Comparison of ENCODE assay signal across 12 cellular contexts in the genomic region with DNA sequence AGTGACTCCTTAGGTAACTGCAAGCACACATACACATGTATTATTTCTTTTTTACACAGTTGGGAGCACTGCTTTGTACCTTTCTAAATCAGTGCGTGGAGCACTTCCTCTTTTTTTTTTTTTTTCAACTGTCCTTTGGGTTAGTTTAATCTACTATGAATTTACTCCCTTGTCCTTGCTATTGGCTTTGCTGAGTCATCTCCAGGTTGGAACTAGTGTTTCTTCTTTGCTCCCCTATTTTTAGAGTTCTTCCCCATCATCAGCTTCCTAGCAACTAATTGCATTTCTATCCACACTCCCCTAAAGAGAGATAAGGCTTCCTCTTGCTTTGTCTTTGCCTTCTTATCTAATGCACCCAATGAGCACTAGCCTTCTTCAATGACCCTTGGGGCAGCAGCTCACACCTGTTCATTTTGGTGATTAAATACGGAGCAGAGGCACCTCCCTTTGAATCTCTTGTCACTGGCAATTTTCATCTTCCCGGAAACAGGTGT. TPM values are rescaled to one million over a fixed set of nuclear protein-coding genes. Genes with fewer than 3 reads are reported as not detected.
DNase-seq lines count a peak whose midpoint lies in the region; ATAC-seq, FAIRE-seq and TF ChIP-seq lines count a peak whose summit lies in the region.
"Had no signal": no experiment of that assay in that cellular context is flagged by ENCODE, and none has a peak within 500 bp of the region (broad histone marks: within the 10 kb centered on the region; RNA-seq: fewer than 3 reads in every experiment).

No MANE protein-coding gene starts in this region.

- no peak for TF ChIP-seq RAD21 in HCT116 (IDR thresholded peaks at IDR 0.05; ENCODE audit: low read depth)
- TF ChIP-seq RAD21 in K562 (CRISPR knock-in tag; conservative IDR thresholded peaks at IDR 0.05 in 1 of 2, IDR thresholded peaks at IDR 0.05 in 1 of 2) = no peak

- H4K20me1 ChIP-seq in HCT116 (ENCODE audit: insufficient read depth) (no peaks in the 10 kb centered on the region), K562 (replicated peaks; ENCODE audit: control insufficient read depth, insufficient read depth, low read length) (no peaks in the 10 kb centered on the region)

- H3K27ac ChIP-seq in HCT116 (ENCODE audit: low read depth, low read length) (no peak overlapping the region), K562 (ENCODE audit: extremely low read depth, low read depth, low read length) (no peak overlapping the region)
- H3K27ac ChIP-seq: C4-2B had no signal

- H3K4me1 ChIP-seq in HCT116 (ENCODE audit: control insufficient read depth in 1 of 2, insufficient read depth in 2 of 2, low read length in 2 of 2) (peaks cover 0 to 22% of the 10 kb centered on the region in 2 experiments; a peak in 3 of 4 replicates), K562 (replicated peaks in 1 of 2; ENCODE audit: control insufficient read depth in 2 of 2, insufficient read depth in 2 of 2, low read length in 2 of 2) (no peaks in the 10 kb centered on the region)

- H3K4me2 ChIP-seq in HCT116 (ENCODE audit: low read length) (0 out of 2 replicates have a peak overlapping the region, but pooled peaks have one; percentile 4), K562 (ENCODE audit: insufficient read depth, low read length) (no peak overlapping the region)

- no peaks in the 10 kb centered on the region for H3K9me2 ChIP-seq in HCT116 (ENCODE audit: insufficient read depth)

- TF ChIP-seq CTCF in HCT116 (IDR thresholded peaks at IDR 0.05 in 2 of 3, conservative IDR thresholded peaks at IDR 0.05 in 1 of 3; ENCODE audit: borderline replicate concordance in 1 of 3, insufficient read depth in 1 of 3, low read depth in 2 of 3, low read length in 2 of 3) (no peak), K562 (IDR thresholded peaks at IDR 0.05 in 2 of 3, conservative IDR thresholded peaks at IDR 0.05 in 1 of 3; ENCODE audit: insufficient read depth in 2 of 3, low read depth in 1 of 3, low read length in 3 of 3) (no peak), natural killer cell (IDR thresholded peaks at IDR 0.05) (no peak)

- no peaks in the 10 kb centered on the region for H3K4me1 Mint-ChIP-seq in natural killer cell
- H3K4me1 Mint-ChIP-seq in stimulated activated naive CD8-positive, alpha-beta T cell treated with anti-CD3 and anti-CD28 coated beads, Interleukin-15, amount 100 ng/mL, for 72 hours = no peaks in the 10 kb centered on the region

- POLR2A ChIA-PET in HCT116 (lab: Charles Lee) (no interaction called here), K562 (lab: Yijun Ruan, JAX) (no interaction called here)

- no peak overlapping the region for H3K27ac Mint-ChIP-seq in natural killer cell
- no peak overlapping the region for H3K27ac Mint-ChIP-seq in stimulated activated naive CD8-positive, alpha-beta T cell treated with anti-CD3 and anti-CD28 coated beads, Interleukin-15, amount 100 ng/mL, for 72 hours

- RAD21 ChIA-PET in HCT116 (lab: Charles Lee; ENCODE audit: low non-redundant PET in 1 of 2, low total read pairs in 2 of 2, uncharacterized antibody in 2 of 2, unreplicated experiment in 2 of 2) = no interaction called here

- no peaks in the 10 kb centered on the region for H3K9me3 Mint-ChIP-seq in natural killer cell
- H3K9me3 Mint-ChIP-seq in stimulated activated naive CD8-positive, alpha-beta T cell treated with anti-CD3 and anti-CD28 coated beads, Interleukin-15, amount 100 ng/mL, for 72 hours = no peaks in the 10 kb centered on the region

- H3K4me3 Mint-ChIP-seq in natural killer cell = no peak overlapping the region
- H3K4me3 Mint-ChIP-seq in stimulated activated naive CD8-positive, alpha-beta T cell treated with anti-CD3 and anti-CD28 coated beads, Interleukin-15, amount 100 ng/mL, for 72 hours = no peak overlapping the region

- no peaks in the 10 kb centered on the region for H3K36me3 ChIP-seq in HCT116 (ENCODE audit: control insufficient read depth in 1 of 2, insufficient read depth in 2 of 2, low read length in 2 of 2)
- no peaks in the 10 kb centered on the region for H3K36me3 ChIP-seq in K562 (ENCODE audit: control insufficient read depth, insufficient read depth, low read length)

- H3K9ac ChIP-seq in HCT116 (ENCODE audit: low read length) (no peak overlapping the region), K562 (ENCODE audit: insufficient read depth in 1 of 2, low read depth in 2 of 2, low read length in 2 of 2) (no peak overlapping the region)

- TF ChIP-seq POLR2A in HCT116 (IDR thresholded peaks at IDR 0.05; ENCODE audit: borderline replicate concordance, extremely low read depth, insufficient read depth, insufficient read length) = no peak
- TF ChIP-seq POLR2A in K562 (conservative IDR thresholded peaks at IDR 0.05) = no peak

- peak; percentile 35 for DNase-seq in CD1c-positive myeloid dendritic cell (ENCODE audit: extremely low spot score)
- no peak for DNase-seq in HCT116 (ENCODE audit: low read depth, low spot score)
- DNase-seq in NCI-H2107 treated with DMSO at 0.1 percent for 48 hours (lab: John Stamatoyannopoulos, UW; ENCODE audit: unreplicated experiment) = peak; percentile 46
- peak; percentile 24 to 68 (median 46) for DNase-seq in K562 (ENCODE audit: extremely low read depth in 1 of 4, low spot score in 3 of 4)
- no peak for DNase-seq in natural killer cell
- no peak for DNase-seq in stimulated activated naive CD8-positive, alpha-beta T cell treated with anti-CD3 and anti-CD28 coated beads, Interleukin-15, amount 100 ng/mL, for 72 hours
- DNase-seq: activated CD8-positive, alpha-beta memory T cell treated with anti-CD3 and anti-CD28 coated beads, Interleukin-2, amount 50 U/mL, for 48 hours; SW 1271 had no signal

- H2AFZ ChIP-seq in HCT116 (ENCODE audit: low read depth, low read length, poor library complexity, severe bottlenecking) (peak overlapping the region; percentile 38), K562 (ENCODE audit: low read depth, low read length) (no peak overlapping the region)

- CTCF ChIA-PET in HCT116 (lab: Charles Lee) (no interaction called here), K562 (lab: Yijun Ruan, JAX; ENCODE audit: low intra/inter-chr PET ratio) (no interaction called here)

- intact Hi-C loops in HCT116 (cut with micrococcal nuclease) (no loop called here), K562 (cut with micrococcal nuclease) (no loop called here), natural killer cell (cut with micrococcal nuclease) (no loop called here)

- no peak for FAIRE-seq in K562 (lab: Jason Lieb, UNC)

- no peaks in the 10 kb centered on the region for H3K36me3 Mint-ChIP-seq in natural killer cell

- WGBS in K562 (ENCODE audit: insufficient coverage, low coverage, missing lambda C conversion rate) = 2% methylated on average over 3 of the region's 3 CpGs

- no TSS peak for BruUV-seq in HCT116 (replicated peaks; lab: Mats Ljungman, UMichigan)
- no TSS peak for BruUV-seq in K562 (replicated peaks; lab: Mats Ljungman, UMichigan)

- peak; percentile 26; the same call in 1 of the 2 replicates for TF ChIP-seq EP300 in K562 (IDR thresholded peaks at IDR 0.05; ENCODE audit: low read length)

- H3K79me2 ChIP-seq in HCT116 (ENCODE audit: insufficient read depth, low read length) (no peaks in the 10 kb centered on the region), K562 (ENCODE audit: control insufficient read depth, insufficient read depth, low read length) (no peaks in the 10 kb centered on the region)

- H3K27me3 Mint-ChIP-seq in natural killer cell (ENCODE audit: low read depth in 2 of 2) = peaks cover 0 to 3% of the 10 kb centered on the region in 2 donors
- H3K27me3 Mint-ChIP-seq in stimulated activated naive CD8-positive, alpha-beta T cell treated with anti-CD3 and anti-CD28 coated beads, Interleukin-15, amount 100 ng/mL, for 72 hours = no peaks in the 10 kb centered on the region

- no peak for ATAC-seq in HCT116
- peak; percentile 60 for ATAC-seq in K562
- ATAC-seq in natural killer cell = no peak
- ATAC-seq in GM18907 (IDR thresholded peaks at IDR 0.05; ENCODE audit: unreplicated experiment) = no peak
- ATAC-seq in stimulated activated naive CD8-positive, alpha-beta T cell treated with anti-CD3 and anti-CD28 coated beads, Interleukin-15, amount 100 ng/mL, for 72 hours = no peak
- ATAC-seq in GM18511 (IDR thresholded peaks at IDR 0.05; ENCODE audit: unreplicated experiment) = no peak

- no peaks in the 10 kb centered on the region for H3K9me1 ChIP-seq in K562 (ENCODE audit: control insufficient read depth, insufficient read depth, low read length)

- H3K9me3 ChIP-seq in HCT116 (ENCODE audit: control insufficient read depth in 1 of 2, insufficient read depth in 1 of 2, low read depth in 1 of 2, low read length in 2 of 2) (no peaks in the 10 kb centered on the region), K562 (replicated peaks; ENCODE audit: control insufficient read depth, insufficient read depth, low read depth, low read length) (no peaks in the 10 kb centered on the region)

- H3K27me3 ChIP-seq in HCT116 (ENCODE audit: insufficient read depth, low read length) (no peaks in the 10 kb centered on the region), K562 (ENCODE audit: control insufficient read depth in 2 of 2, insufficient read depth in 2 of 2, low read length in 2 of 2) (peaks cover 4 to 5% of the 10 kb centered on the region in 2 experiments; a peak in 2 of 5 replicates)

- in situ Hi-C loops in K562 (cut with MboI) = no loop called here

- H3K4me3 ChIP-seq in HCT116 (replicated peaks in 1 of 2; ENCODE audit: low read depth in 1 of 2, low read length in 2 of 2) (no peak overlapping the region), K562 (no peak overlapping the region)

RNA-seq across cellular contexts. Expression of gene S100Z, which starts 24.3 kb away (rescaled TPM):
- total RNA-seq in HCT116 (2021; ENCODE audit: unreplicated experiment) = not detected
- not detected in 2 replicates for polyA plus RNA-seq in HCT116 (2012)
- total RNA-seq in K562 (2011; cell fraction: chromatin; rRNA removed; ENCODE audit: low replicate concordance) = 0.49 TPM in 1 of 2 replicates, not detected in the other
- not detected in 2 replicates for total RNA-seq in K562 (2011; cell fraction: nucleolus; rRNA removed)
- total RNA-seq in K562 (2011; cell fraction: nucleoplasm; rRNA removed) = 0.44 TPM in 1 of 2 replicates, not detected in the other
- 0.41 TPM in 1 of 2 replicates, not detected in the other for total RNA-seq in K562 (2014; rRNA removed)
- total RNA-seq in K562 (2014; rRNA removed; fragmentation: Illumina TruSeq; extraction: Trizol) = 0.15 and 0.26 TPM in 2 replicates
- not detected in 2 replicates for total RNA-seq in K562 (2015; rRNA removed; fragmentation: Illumina TruSeq; extraction: Trizol)
- 0.36 TPM in 1 of 2 replicates, not detected in the other for total RNA-seq in K562 (2021)
- 0.19 TPM in 1 of 2 replicates, not detected in the other for polyA plus RNA-seq in K562 (2011; rRNA removed)
- polyA plus RNA-seq in K562 (2011; cell fraction: cytosol; rRNA removed) = 0.06 TPM in 1 of 2 replicates, not detected in the other
- 0.21 and 0.29 TPM in 2 replicates for polyA plus RNA-seq in K562 (2011; cell fraction: nucleus; rRNA removed)
- polyA plus RNA-seq in K562 (2012) = 0.21 and 0.33 TPM in 2 replicates
- 0.10 TPM in 1 of 2 replicates, not detected in the other for polyA plus RNA-seq in K562 (2014; fragmentation: Illumina TruSeq; extraction: Trizol)
- polyA plus RNA-seq in K562 (2014; fragmentation: Nextera tagmentation; extraction: Ambion mirVana) = under 1 TPM; 0.20 to 0.42 TPM
- not detected in 2 replicates for polyA plus RNA-seq in K562 (2014; rRNA removed)
- polyA minus RNA-seq in K562 (2011; rRNA and poly(A)+ RNA removed) = not detected in 2 replicates
- polyA minus RNA-seq in K562 (2011; cell fraction: cytosol; rRNA and poly(A)+ RNA removed) = not detected in 2 replicates
- not detected in 2 replicates for polyA minus RNA-seq in K562 (2011; cell fraction: nucleus; rRNA and poly(A)+ RNA removed)
- total RNA-seq in natural killer cell = 1 to 10 TPM in 1 of 3 donors, under 1 TPM in 2; 0.60 to 3.3 (median 0.91) TPM
- total RNA-seq: glomerular endothelial cell had no signal

RNA-seq across cellular contexts. Expression of gene F2RL1, which starts 55.3 kb away (rescaled TPM):
- total RNA-seq in HCT116 (2021; ENCODE audit: unreplicated experiment) (119 TPM), K562 (2014; rRNA removed) (0.04 TPM in 1 of 2 replicates, not detected in the other), K562 (2014; rRNA removed; fragmentation: Illumina TruSeq; extraction: Trizol) (0.26 TPM in 1 of 2 replicates, not detected in the other), K562 (2015; rRNA removed; fragmentation: Illumina TruSeq; extraction: Trizol) (not detected in 2 replicates), K562 (2021) (0.22 and 0.27 TPM in 2 replicates), natural killer cell (under 1 TPM in 2 of 3 donors, not detected in 1; 0.29 to 0.35 TPM)
- polyA plus RNA-seq in HCT116 (2012) = 125 and 128 TPM in 2 replicates
- 0.30 and 0.42 TPM in 2 replicates for total RNA-seq in K562 (2011; cell fraction: chromatin; rRNA removed; ENCODE audit: low replicate concordance)
- 0.50 and 1.2 TPM in 2 replicates for total RNA-seq in K562 (2011; cell fraction: nucleolus; rRNA removed)
- 0.22 and 0.84 TPM in 2 replicates for total RNA-seq in K562 (2011; cell fraction: nucleoplasm; rRNA removed)
- polyA plus RNA-seq in K562 (2011; rRNA removed) (0.39 and 0.50 TPM in 2 replicates), K562 (2014; fragmentation: Illumina TruSeq; extraction: Trizol) (0.03 and 0.04 TPM in 2 replicates), K562 (2014; fragmentation: Nextera tagmentation; extraction: Ambion mirVana) (not detected), K562 (2014; rRNA removed) (not detected in 2 replicates)
- 0.21 and 0.65 TPM in 2 replicates for polyA plus RNA-seq in K562 (2011; cell fraction: cytosol; rRNA removed)
- 0.06 and 0.44 TPM in 2 replicates for polyA plus RNA-seq in K562 (2011; cell fraction: nucleus; rRNA removed)
- 0.07 TPM in 1 of 2 replicates, not detected in the other for polyA plus RNA-seq in K562 (2012)
- polyA minus RNA-seq in K562 (2011; rRNA and poly(A)+ RNA removed) = 0.39 and 0.60 TPM in 2 replicates
- not detected in 2 replicates for polyA minus RNA-seq in K562 (2011; cell fraction: cytosol; rRNA and poly(A)+ RNA removed)
- polyA minus RNA-seq in K562 (2011; cell fraction: nucleus; rRNA and poly(A)+ RNA removed) = 0.13 TPM in 1 of 2 replicates, not detected in the other

Comparison
In these comparisons a context has a peak if more than half of its experiments do, and no peak if none do; other contexts are left out.
1. DNase-seq: peak in CD1c-positive myeloid dendritic cell (single experiment), NCI-H2107 treated with DMSO at 0.1 percent for 48 hours (single experiment) and K562 (4 of 4); none in HCT116 (single experiment), natural killer cell (single experiment) and stimulated activated naive CD8-positive, alpha-beta T cell treated with anti-CD3 and anti-CD28 coated beads, Interleukin-15, amount 100 ng/mL, for 72 hours (0 of 2).
2. RNA of gene F2RL1, which starts 55.3 kb away (total RNA-seq): 119 TPM in HCT116 (single experiment); 0.29 to 0.35 TPM in natural killer cell and 0.04 to 1.2 TPM in K562; every median in the first group is over 10 times any median in the second.